ENCODE assay signal across 10 cellular contexts in the genomic region with DNA sequence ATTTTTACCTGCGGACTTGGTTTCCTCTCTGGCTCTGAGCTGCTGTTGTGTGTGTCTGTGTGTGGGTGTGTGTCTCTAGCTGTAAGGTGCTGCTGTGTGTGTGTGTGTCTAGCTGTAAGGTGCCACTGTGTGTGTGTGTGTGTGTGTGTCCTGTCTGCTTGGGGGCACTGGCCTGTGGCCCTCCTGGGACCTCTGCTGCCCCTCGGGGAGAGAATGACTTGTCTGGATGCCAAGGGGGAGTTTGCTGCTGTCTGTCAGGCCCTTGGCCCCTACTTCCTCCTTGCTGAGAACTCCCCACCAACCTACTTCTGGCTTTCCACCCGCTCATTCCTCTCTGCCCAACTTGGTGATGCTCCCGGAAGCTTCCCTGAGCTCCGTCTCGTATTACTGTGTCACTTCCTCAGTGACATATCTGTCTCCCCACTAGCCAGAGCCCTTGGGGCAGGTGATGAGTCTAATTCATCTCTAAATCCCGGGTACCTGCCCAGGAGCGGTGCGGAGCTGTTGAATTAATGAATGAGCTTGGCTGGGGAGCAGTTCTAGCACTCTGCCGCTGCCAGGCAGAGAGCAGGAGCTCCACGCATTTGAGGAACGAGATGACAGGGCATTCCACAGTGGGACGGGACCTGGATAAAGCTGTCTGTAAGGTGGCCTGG. TPM values are rescaled to one million over a fixed set of nuclear protein-coding genes. Genes with fewer than 3 reads are reported as not detected.
DNase-seq lines count a peak whose midpoint lies in the region; ATAC-seq, FAIRE-seq and TF ChIP-seq lines count a peak whose summit lies in the region.
"Had no signal": no experiment of that assay in that cellular context is flagged by ENCODE, and none has a peak within 500 bp of the region (broad histone marks: within the 10 kb centered on the region; RNA-seq: fewer than 3 reads in every experiment).

No MANE protein-coding gene starts in this region.

- H3K36me3 ChIP-seq in HUES48 (ENCODE audit: control insufficient read depth, insufficient read depth, low read length) (peaks cover 28% of the 10 kb centered on the region), astrocyte (ENCODE audit: insufficient read depth, low read length) (peaks cover 24% of the 10 kb centered on the region)

- peak overlapping the region; percentile 60 for H3K4me3 Mint-ChIP-seq in astrocyte (ENCODE audit: unreplicated experiment)
- no peak overlapping the region for H3K4me3 Mint-ChIP-seq in naive thymus-derived CD8-positive, alpha-beta T cell
- H3K4me3 Mint-ChIP-seq: nephron had no signal

- DNase-seq in astrocyte (ENCODE audit: low read depth), result no peak
- no peak for DNase-seq in naive thymus-derived CD8-positive, alpha-beta T cell
- no peak for DNase-seq in NOMO-1 treated with DMSO at 0.1 percent for 48 hours (lab: John Stamatoyannopoulos, UW; ENCODE audit: unreplicated experiment)
- DNase-seq in DMS53 treated with DMSO at 0.1 percent for 48 hours (lab: John Stamatoyannopoulos, UW; ENCODE audit: unreplicated experiment), result no peak
- no peak for DNase-seq in KG1 (lab: John Stamatoyannopoulos, UW)
- DNase-seq: DMS79 treated with DMSO at 0.1 percent for 48 hours had no signal

- FAIRE-seq in astrocyte (lab: Jason Lieb, UNC), result no peak

- H3K27ac Mint-ChIP-seq in astrocyte (ENCODE audit: unreplicated experiment), result peak overlapping the region; percentile 75
- peak overlapping the region; percentile 34 to 92 (median 81) for H3K27ac Mint-ChIP-seq in naive thymus-derived CD8-positive, alpha-beta T cell

- H3K27me3 Mint-ChIP-seq in astrocyte (ENCODE audit: low read depth, unreplicated experiment), result no peaks in the 10 kb centered on the region
- no peaks in the 10 kb centered on the region for H3K27me3 Mint-ChIP-seq in naive thymus-derived CD8-positive, alpha-beta T cell

- no peak for ATAC-seq in naive thymus-derived CD8-positive, alpha-beta T cell
- no peak for ATAC-seq in GM18861 (IDR thresholded peaks at IDR 0.05; ENCODE audit: unreplicated experiment)

- H2AFZ ChIP-seq in astrocyte (ENCODE audit: low read depth, low read length), result no peak overlapping the region

- H3K4me1 Mint-ChIP-seq in astrocyte (ENCODE audit: low read depth, unreplicated experiment), result peaks cover 41% of the 10 kb centered on the region
- peaks cover 32 to 50% (median 41%) of the 10 kb centered on the region in 4 donors for H3K4me1 Mint-ChIP-seq in naive thymus-derived CD8-positive, alpha-beta T cell

- no peak overlapping the region for H3K4me2 ChIP-seq in astrocyte (ENCODE audit: low read length)

- peaks cover 58% of the 10 kb centered on the region for H4K20me1 ChIP-seq in astrocyte (ENCODE audit: insufficient read depth, low read length)

- H3K4me3 ChIP-seq in HUES48 (ENCODE audit: low read depth, low read length) (no peak overlapping the region), astrocyte (ENCODE audit: insufficient read depth, low read depth, low read length) (no peak overlapping the region)

- peaks cover 18% of the 10 kb centered on the region for H3K36me3 Mint-ChIP-seq in astrocyte (ENCODE audit: low read depth, unreplicated experiment)
- H3K36me3 Mint-ChIP-seq in naive thymus-derived CD8-positive, alpha-beta T cell, result peaks cover 0 to 43% (median 7%) of the 10 kb centered on the region in 3 donors

- TF ChIP-seq CTCF in 22Rv1 (IDR thresholded peaks at IDR 0.05) (no peak), astrocyte (IDR thresholded peaks at IDR 0.05; ENCODE audit: insufficient read depth, low read depth, low read length) (no peak)

- no peaks in the 10 kb centered on the region for H3K9me3 ChIP-seq in HUES48 (ENCODE audit: control insufficient read depth, insufficient read depth, low read length)
- no peaks in the 10 kb centered on the region for H3K9me3 ChIP-seq in astrocyte (ENCODE audit: insufficient read depth, low read depth, low read length)

- no peak overlapping the region for H3K9ac ChIP-seq in HUES48 (ENCODE audit: low read depth, low read length)
- H3K9ac ChIP-seq in astrocyte (ENCODE audit: low read length), result peak overlapping the region; percentile 3

- H3K27ac ChIP-seq in 22Rv1 (peak overlapping the region; percentile 29), HUES48 (ENCODE audit: low read depth, low read length) (peak overlapping the region; percentile 76), astrocyte (ENCODE audit: low read depth, low read length) (no peak overlapping the region)

- H3K79me2 ChIP-seq in astrocyte (ENCODE audit: insufficient read depth, low read length), result peaks cover 3% of the 10 kb centered on the region

- no peaks in the 10 kb centered on the region for H3K27me3 ChIP-seq in HUES48 (ENCODE audit: control insufficient read depth, insufficient read depth, low read length)
- H3K27me3 ChIP-seq in astrocyte (ENCODE audit: insufficient read depth, low read length), result no peaks in the 10 kb centered on the region

- peaks cover 2% of the 10 kb centered on the region for H3K9me3 Mint-ChIP-seq in astrocyte (ENCODE audit: unreplicated experiment)
- H3K9me3 Mint-ChIP-seq in naive thymus-derived CD8-positive, alpha-beta T cell, result no peaks in the 10 kb centered on the region
- H3K9me3 Mint-ChIP-seq: nephron had no signal

- POLR2A ChIA-PET in naive thymus-derived CD8-positive, alpha-beta T cell (lab: Charles Lee), result interaction anchor here (0.6 to 3.0 kb wide), 7 partner anchors 19 to 232 kb away, joined by 4 to 13 read pairs (median 5); a partner anchor contains a TSS

- H3K4me1 ChIP-seq in HUES48 (ENCODE audit: control insufficient read depth, insufficient read depth, low read length) (peaks cover 18% of the 10 kb centered on the region), astrocyte (ENCODE audit: insufficient read depth, low read length) (peaks cover 6% of the 10 kb centered on the region)

RNA-seq across cellular contexts. Expression of a gene that starts 45.3 kb away (rescaled TPM):
- total RNA-seq in astrocyte, result not detected in 2 replicates
- total RNA-seq in naive thymus-derived CD8-positive, alpha-beta T cell, result under 1 TPM in 1 of 2 experiments, not detected in 1; 0.22 TPM
- polyA plus RNA-seq in naive thymus-derived CD8-positive, alpha-beta T cell, result not detected

RNA-seq across cellular contexts. Expression of a gene that starts 52.0 kb away (rescaled TPM):
- total RNA-seq in astrocyte, result 395 and 421 TPM in 2 replicates
- 100 to 1,000 TPM; 103 to 107 TPM for total RNA-seq in naive thymus-derived CD8-positive, alpha-beta T cell
- polyA plus RNA-seq in naive thymus-derived CD8-positive, alpha-beta T cell, result 10 to 100 TPM; 50.1 to 53.1 (median 52.0) TPM
